Comparison of ENCODE assay signal across 8 cellular contexts in the genomic region with DNA sequence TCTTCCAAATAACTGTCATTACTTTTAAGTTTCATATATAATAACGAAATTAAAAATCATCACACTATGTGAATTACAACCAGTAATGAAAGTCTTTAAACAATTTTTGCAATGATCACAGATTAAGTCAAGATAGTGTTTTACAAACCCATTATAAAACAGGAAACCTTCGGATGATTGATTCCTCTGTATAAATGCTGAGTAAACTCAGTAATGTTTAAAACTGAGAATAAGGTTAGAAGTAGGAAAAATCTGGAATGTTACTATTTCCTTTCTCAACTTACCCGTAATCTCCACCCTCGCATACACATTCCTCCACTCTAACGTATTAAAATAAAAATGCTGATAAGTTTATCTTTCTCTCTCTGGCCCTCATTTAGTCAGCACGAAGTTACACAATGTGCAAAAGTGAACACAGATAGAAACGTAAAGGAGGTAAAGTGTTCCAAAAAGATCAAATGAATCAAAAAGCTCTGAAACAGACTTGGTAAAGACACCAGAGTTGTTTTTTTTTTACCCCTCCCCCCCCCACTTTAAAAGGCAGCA.
DNase-seq lines count a peak whose midpoint lies in the region; ATAC-seq and TF ChIP-seq lines count a peak whose summit lies in the region.

No MANE protein-coding gene starts in this region.

- DNase-seq in MM.1S (no peak), nephron progenitor cell (no peak), nucleus accumbens (lab: John Stamatoyannopoulos, UW) (no peak), GF-D8 (lab: John Stamatoyannopoulos, UW) (no peak)
- no peak for DNase-seq in effector memory CD4-positive, alpha-beta T cell

- H3F3A ChIP-seq in MM.1S (ENCODE audit: insufficient read depth, low read length): peaks cover 25% of the 10 kb centered on the region

- peaks cover 3% of the 10 kb centered on the region for H3K9me3 Mint-ChIP-seq in nephron progenitor cell

- peak overlapping the region; percentile 100 for H3K4me3 Mint-ChIP-seq in nephron progenitor cell

- H3K79me2 ChIP-seq in MM.1S (ENCODE audit: low read length): peaks cover 84% of the 10 kb centered on the region

- H4K20me1 ChIP-seq in BLaER1 (peaks cover 39% of the 10 kb centered on the region), MM.1S (ENCODE audit: insufficient read depth, low read length) (peaks cover 4% of the 10 kb centered on the region; the same call in 1 of the 2 replicates)

- peaks cover 17% of the 10 kb centered on the region for H3K36me3 Mint-ChIP-seq in nephron progenitor cell (ENCODE audit: low read depth)

- no peaks in the 10 kb centered on the region for H3K9me2 ChIP-seq in MM.1S (replicated peaks; ENCODE audit: insufficient read depth, low read length)

- peak overlapping the region; percentile 90 for H3K4me2 ChIP-seq in BLaER1
- peak overlapping the region; percentile 93 for H3K4me2 ChIP-seq in MM.1S (ENCODE audit: low read depth, low read length)

- peak overlapping the region; percentile 93 for H3K4me3 ChIP-seq in BLaER1
- H3K4me3 ChIP-seq in MM.1S (ENCODE audit: low read length): peak overlapping the region; percentile 85
- peak overlapping the region; percentile 89 for H3K4me3 ChIP-seq in effector memory CD4-positive, alpha-beta T cell (ENCODE audit: insufficient read depth, low read depth, low read length, poor library complexity, severe bottlenecking)

- no peaks in the 10 kb centered on the region for H3K27me3 Mint-ChIP-seq in nephron progenitor cell (ENCODE audit: low read depth, poor library complexity)

- peaks cover 24% of the 10 kb centered on the region for H3K4me1 Mint-ChIP-seq in nephron progenitor cell

- H3K27ac Mint-ChIP-seq in nephron progenitor cell: peak overlapping the region; percentile 57

- H3K4me1 ChIP-seq in BLaER1: peaks cover 30% of the 10 kb centered on the region
- H3K4me1 ChIP-seq in MM.1S (ENCODE audit: low read length): 0 out of 2 replicates have a peak, but pooled peaks cover 13% of the 10 kb centered on the region
- H3K4me1 ChIP-seq in effector memory CD4-positive, alpha-beta T cell (ENCODE audit: control insufficient read depth, insufficient read depth, low read length, poor library complexity, severe bottlenecking): peaks cover 10% of the 10 kb centered on the region

- TF ChIP-seq CTCF in MM.1S (IDR thresholded peaks at IDR 0.05; ENCODE audit: low read length): no peak
- TF ChIP-seq CTCF in nephron progenitor cell (IDR thresholded peaks at IDR 0.05): no peak

- H3K9me3 ChIP-seq in BLaER1 (0 out of 2 replicates have a peak, but pooled peaks cover 5% of the 10 kb centered on the region), MM.1S (replicated peaks; ENCODE audit: insufficient read depth, low read length) (no peaks in the 10 kb centered on the region)
- no peaks in the 10 kb centered on the region for H3K9me3 ChIP-seq in effector memory CD4-positive, alpha-beta T cell (ENCODE audit: control insufficient read depth, low read length)

- H3K9ac ChIP-seq in BLaER1 (peak overlapping the region; percentile 95), MM.1S (ENCODE audit: low read length) (peak overlapping the region; percentile 88)

- H3K27ac ChIP-seq in BLaER1 (0 out of 2 replicates have a peak overlapping the region, but pooled peaks have one; percentile 86), MM.1S (ENCODE audit: low read length) (no peak overlapping the region; the same call in 1 of the 2 replicates)
- H3K27ac ChIP-seq in effector memory CD4-positive, alpha-beta T cell (ENCODE audit: insufficient read depth, low read length, poor library complexity, severe bottlenecking): peak overlapping the region; percentile 94

- H3K36me3 ChIP-seq in BLaER1 (peaks cover 33% of the 10 kb centered on the region), MM.1S (replicated peaks; ENCODE audit: insufficient read depth, low read length) (peaks cover 12% of the 10 kb centered on the region; the same call in 1 of the 2 replicates)
- peaks cover 12% of the 10 kb centered on the region for H3K36me3 ChIP-seq in effector memory CD4-positive, alpha-beta T cell (ENCODE audit: control insufficient read depth, insufficient read depth, low read length)

- H2AFZ ChIP-seq in MM.1S (ENCODE audit: low read length): no peak overlapping the region

- no peaks in the 10 kb centered on the region for H3K27me3 ChIP-seq in BLaER1
- no peaks in the 10 kb centered on the region for H3K27me3 ChIP-seq in MM.1S (replicated peaks; ENCODE audit: insufficient read depth, low read length)
- H3K27me3 ChIP-seq in effector memory CD4-positive, alpha-beta T cell (replicated peaks; ENCODE audit: control insufficient read depth, insufficient read depth, low read length, poor library complexity, severe bottlenecking): no peaks in the 10 kb centered on the region

- no peak for ATAC-seq in GM18867 (IDR thresholded peaks at IDR 0.05; ENCODE audit: unreplicated experiment)
- ATAC-seq in HG02840 (IDR thresholded peaks at IDR 0.05; ENCODE audit: low FRiP score, unreplicated experiment): no peak
